Comparison of ENCODE assay signal across 11 cellular contexts in the genomic region with DNA sequence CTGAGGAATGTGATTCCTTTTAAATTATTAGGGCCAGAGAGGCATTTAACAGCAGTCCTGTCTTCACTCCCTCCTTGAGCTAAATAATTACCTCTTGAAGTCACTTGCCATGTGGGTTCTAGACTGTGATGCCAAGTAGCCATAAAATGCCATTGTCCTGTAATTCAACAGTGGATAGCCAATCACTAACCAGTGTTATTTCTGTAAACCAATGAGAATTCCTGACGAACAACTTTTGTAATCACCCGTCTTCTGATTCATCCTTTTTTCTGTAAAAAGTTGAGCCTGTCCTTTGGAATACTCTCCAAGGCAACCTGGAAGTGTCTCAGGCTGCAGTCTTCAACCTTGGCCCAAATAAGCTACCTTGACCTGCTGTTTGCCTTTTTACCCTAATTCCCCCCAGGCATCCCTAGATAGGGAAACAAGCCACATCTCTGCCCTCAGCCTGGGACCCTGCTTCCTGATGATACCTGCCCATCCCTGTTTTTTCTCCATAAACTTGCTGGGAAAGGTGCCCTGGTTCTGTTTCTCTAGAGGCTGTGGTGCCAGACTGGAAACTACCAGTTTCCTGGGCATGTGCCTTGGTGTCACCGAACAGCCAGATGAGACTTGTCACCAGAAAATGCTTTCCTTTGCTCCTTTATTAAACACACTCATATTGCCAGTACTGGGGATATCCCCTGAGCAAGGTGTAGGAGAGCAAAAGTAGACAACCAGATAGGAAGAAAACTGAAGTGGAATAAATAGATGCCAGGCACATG. TPM values are rescaled to one million over a fixed set of nuclear protein-coding genes. Genes with fewer than 3 reads are reported as not detected.
A peak's percentile ranks its signal among the peaks of the same experiment; 100 is the strongest.
DNase-seq lines count a peak whose midpoint lies in the region; ATAC-seq, FAIRE-seq and TF ChIP-seq lines count a peak whose summit lies in the region.
"Had no signal": no experiment of that assay in that cellular context is flagged by ENCODE, and none has a peak within 500 bp of the region (broad histone marks: within the 10 kb centered on the region; RNA-seq: fewer than 3 reads in every experiment).

No MANE protein-coding gene starts in this region.

- H3K18ac ChIP-seq in neuronal stem cell (ENCODE audit: low read length) = no peak overlapping the region

- H2AFZ ChIP-seq in GM12878 (ENCODE audit: control insufficient read depth, low read depth, low read length) = no peak overlapping the region
- H2AFZ ChIP-seq in neuronal stem cell (ENCODE audit: low read length) = no peak overlapping the region

- CTCF ChIA-PET in GM12878 (lab: Yijun Ruan, JAX) = interaction anchor here (0.6 to 5.0 kb wide), 5 partner anchors 11 to 187 kb away, joined by 3 to 22 read pairs (median 3); no protein-coding TSS in a partner anchor

- no peaks in the 10 kb centered on the region for H3K9me3 Mint-ChIP-seq in CD4-positive, CD25-positive, alpha-beta regulatory T cell
- no peaks in the 10 kb centered on the region for H3K9me3 Mint-ChIP-seq in HFFc6
- H3K9me3 Mint-ChIP-seq in natural killer cell treated with Interleukin-12 subunit alpha and Interleukin-12 subunit beta and Interleukin-15 and Interleukin-18, amount 100 ng/mL, for 72 hours = no peaks in the 10 kb centered on the region

- no peaks in the 10 kb centered on the region; the same call in 1 of the 2 replicates for H4K20me1 ChIP-seq in GM12878 (ENCODE audit: control insufficient read depth, insufficient read depth)

- TF ChIP-seq POLR2A in GM12878 (IDR thresholded peaks at IDR 0.05; ENCODE audit: low read depth, low read length) = no peak

- POLR2A ChIA-PET in GM12878 (lab: Charles Lee) = interaction anchor here (0.6 to 1.8 kb wide), 6 partner anchors 14 to 224 kb away, joined by 4 to 6 read pairs (median 5); no protein-coding TSS in a partner anchor

- H3K23ac ChIP-seq in neuronal stem cell (ENCODE audit: low read depth, low read length, poor library complexity) = no peak overlapping the region

- H3K14ac ChIP-seq in neuronal stem cell (ENCODE audit: low read length) = no peak overlapping the region

- H3K27ac Mint-ChIP-seq in CD4-positive, CD25-positive, alpha-beta regulatory T cell = peak overlapping the region; percentile 53 to 88 (median 60)
- H3K27ac Mint-ChIP-seq in HFFc6 = peak overlapping the region; percentile 57
- peak overlapping the region; percentile 53 to 56 for H3K27ac Mint-ChIP-seq in natural killer cell treated with Interleukin-12 subunit alpha and Interleukin-12 subunit beta and Interleukin-15 and Interleukin-18, amount 100 ng/mL, for 72 hours

- H3K79me2 ChIP-seq in GM12878 (ENCODE audit: control insufficient read depth, insufficient read depth, low read length) = no peaks in the 10 kb centered on the region; the same call in none of the 2 replicates

- intact Hi-C loops in GM12878 (cut with micrococcal nuclease; ENCODE audit: unreplicated experiment) = no loop called here

- peaks cover 70% of the 10 kb centered on the region for H3K36me3 ChIP-seq in CD4-positive, CD25-positive, alpha-beta regulatory T cell (ENCODE audit: control insufficient read depth, insufficient read depth, low read length)
- peaks cover 12 to 37% of the 10 kb centered on the region in 2 experiments for H3K36me3 ChIP-seq in GM12878 (ENCODE audit: control insufficient read depth in 2 of 2, insufficient read depth in 2 of 2, low read length in 1 of 2)
- peaks cover 26 to 89% of the 10 kb centered on the region in 2 donors for H3K36me3 ChIP-seq in neuronal stem cell (replicated peaks in 1 of 2; ENCODE audit: control insufficient read depth in 2 of 2, insufficient read depth in 2 of 2, low read length in 2 of 2)

- RAD21 ChIA-PET in GM12878 (lab: Charles Lee; ENCODE audit: unreplicated experiment) = interaction anchor here (0.6 to 1.2 kb wide), 4 partner anchors 62 to 315 kb away, joined by 3 to 5 read pairs (median 3); no protein-coding TSS in a partner anchor

- no peaks in the 10 kb centered on the region for H3K27me3 ChIP-seq in CD4-positive, CD25-positive, alpha-beta regulatory T cell (ENCODE audit: control insufficient read depth, insufficient read depth, low read length)
- no peaks in the 10 kb centered on the region for H3K27me3 ChIP-seq in GM12878 (replicated peaks in 1 of 2; ENCODE audit: control insufficient read depth in 2 of 2, insufficient read depth in 2 of 2, low read length in 1 of 2)
- no peaks in the 10 kb centered on the region for H3K27me3 ChIP-seq in neuronal stem cell (ENCODE audit: control insufficient read depth in 3 of 3, insufficient read depth in 3 of 3, low read depth in 1 of 3, low read length in 3 of 3)

- BruUV-seq in GM12878 (replicated peaks; lab: Mats Ljungman, UMichigan) = no TSS peak

- no peak overlapping the region for H4K91ac ChIP-seq in neuronal stem cell (ENCODE audit: low read depth, low read length, poor library complexity)

- no peaks in the 10 kb centered on the region for H3K9me3 ChIP-seq in CD4-positive, CD25-positive, alpha-beta regulatory T cell (ENCODE audit: control insufficient read depth in 2 of 2, low read length in 2 of 2)
- H3K9me3 ChIP-seq in GM12878 (replicated peaks; ENCODE audit: control insufficient read depth, insufficient read depth, low read length) (no peaks in the 10 kb centered on the region), neuronal stem cell (replicated peaks in 1 of 2; ENCODE audit: control insufficient read depth in 2 of 2, insufficient read depth in 1 of 2, low read depth in 1 of 2, low read length in 2 of 2) (no peaks in the 10 kb centered on the region)

- H3K4me1 ChIP-seq in CD4-positive, CD25-positive, alpha-beta regulatory T cell (ENCODE audit: control insufficient read depth, insufficient read depth, low read length, poor library complexity, severe bottlenecking) = peaks cover 7% of the 10 kb centered on the region
- H3K4me1 ChIP-seq in GM12878 (ENCODE audit: control insufficient read depth, insufficient read depth, low read length) (no peaks in the 10 kb centered on the region), neuronal stem cell (ENCODE audit: control insufficient read depth in 2 of 2, insufficient read depth in 1 of 2, low read depth in 1 of 2, low read length in 2 of 2) (no peaks in the 10 kb centered on the region)

- in situ Hi-C loops in GM12878 (cut with MboI) = no loop called here

- H2AK5ac ChIP-seq in neuronal stem cell (ENCODE audit: low read depth, low read length) = no peak overlapping the region

- no peak for FAIRE-seq in GM12878 (lab: Jason Lieb, UNC)

- WGBS in GM12878 (ENCODE audit: insufficient coverage, insufficient replicate concordance, low lambda C conversion rate, missing lambda C conversion rate) = 94% methylated on average over 3 of the region's 3 CpGs
- WGBS in neuronal stem cell (ENCODE audit: extremely low coverage in 2 of 2, insufficient read length in 2 of 2, insufficient replicate concordance in 1 of 2), 2 donors = no CpG with 5 or more reads among the region's 3 CpGs

- H3K9ac ChIP-seq in GM12878 (ENCODE audit: control insufficient read depth, insufficient read depth, low read length) (no peak overlapping the region), neuronal stem cell (ENCODE audit: low read depth, low read length, poor library complexity) (no peak overlapping the region)

- no peak overlapping the region for H3K4me3 ChIP-seq in CD4-positive, CD25-positive, alpha-beta regulatory T cell (ENCODE audit: low read depth, low read length)
- H3K4me3 ChIP-seq in GM12878 (no peak overlapping the region), neuronal stem cell (ENCODE audit: low read length in 2 of 2) (no peak overlapping the region)

- TF ChIP-seq CTCF in HFFc6 (IDR thresholded peaks at IDR 0.05) (no peak), GM12878 (IDR thresholded peaks at IDR 0.05 in 2 of 3, conservative IDR thresholded peaks at IDR 0.05 in 1 of 3; ENCODE audit: control insufficient read depth in 2 of 3, extremely low read depth in 1 of 3, insufficient read depth in 1 of 3, low read depth in 3 of 3, low read length in 3 of 3) (no peak)

- no peak for TF ChIP-seq RAD21 in GM12878 (IDR thresholded peaks at IDR 0.05; ENCODE audit: insufficient read depth, low read depth, low read length)

- no peaks in the 10 kb centered on the region for H3K27me3 Mint-ChIP-seq in CD4-positive, CD25-positive, alpha-beta regulatory T cell
- peaks cover 19% of the 10 kb centered on the region for H3K27me3 Mint-ChIP-seq in HFFc6 (ENCODE audit: insufficient read depth)
- H3K27me3 Mint-ChIP-seq in natural killer cell treated with Interleukin-12 subunit alpha and Interleukin-12 subunit beta and Interleukin-15 and Interleukin-18, amount 100 ng/mL, for 72 hours = no peaks in the 10 kb centered on the region

- no peak overlapping the region for H2BK12ac ChIP-seq in neuronal stem cell (ENCODE audit: low read length)

- no peak overlapping the region for H2BK5ac ChIP-seq in neuronal stem cell (ENCODE audit: low read length)

- H3K79me1 ChIP-seq in neuronal stem cell (ENCODE audit: low read depth, low read length) = no peaks in the 10 kb centered on the region

- H3K27ac ChIP-seq in CD4-positive, CD25-positive, alpha-beta regulatory T cell (ENCODE audit: insufficient read depth, low read length, poor library complexity, severe bottlenecking) = peak overlapping the region; percentile 49
- H3K27ac ChIP-seq in GM12878 (ENCODE audit: control insufficient read depth, insufficient read depth) (no peak overlapping the region), neuronal stem cell (replicated peaks; ENCODE audit: low read length) (no peak overlapping the region)

- DNase-seq in CD4-positive, CD25-positive, alpha-beta regulatory T cell = no peak
- peak; percentile 57 for DNase-seq in HFFc6
- DNase-seq in GM12878 (ENCODE audit: low read depth, low spot score) = no peak
- DNase-seq in natural killer cell treated with Interleukin-12 subunit alpha and Interleukin-12 subunit beta and Interleukin-15 and Interleukin-18, amount 100 ng/mL, for 72 hours (ENCODE audit: low spot score) = no peak
- no peak for DNase-seq in neuronal stem cell (ENCODE audit: low spot score)
- no peak for DNase-seq in stimulated activated CD4-positive, alpha-beta T cell treated with anti-CD3 and anti-CD28 coated beads, Interleukin-12 subunit alpha, Interleukin-12 subunit beta, amount 100 ng/mL, for 4 hours
- no peak for DNase-seq in SKM-1 treated with dmso at 0.1 percent for 144 hours (lab: John Stamatoyannopoulos, UW; ENCODE audit: unreplicated experiment)
- DNase-seq: NCI-H1417 treated with DMSO at 0.1 percent for 48 hours; stimulated activated CD4-positive, alpha-beta T cell treated with anti-CD3 and anti-CD28 coated beads, Interleukin-15, amount 100 ng/mL, for 24 hours; stimulated activated naive CD4-positive, alpha-beta T cell had no signal

- no peak overlapping the region for H2BK15ac ChIP-seq in neuronal stem cell (ENCODE audit: low read length)

- peak overlapping the region in 1 of 4 donors; percentile 4 for H3K4me3 Mint-ChIP-seq in CD4-positive, CD25-positive, alpha-beta regulatory T cell
- H3K4me3 Mint-ChIP-seq in HFFc6 = no peak overlapping the region
- no peak overlapping the region for H3K4me3 Mint-ChIP-seq in natural killer cell treated with Interleukin-12 subunit alpha and Interleukin-12 subunit beta and Interleukin-15 and Interleukin-18, amount 100 ng/mL, for 72 hours

- H2BK120ac ChIP-seq in neuronal stem cell (ENCODE audit: low read depth, low read length) = no peak overlapping the region

- H3K4me1 Mint-ChIP-seq in CD4-positive, CD25-positive, alpha-beta regulatory T cell = peaks cover 23 to 61% (median 45%) of the 10 kb centered on the region in 4 donors
- H3K4me1 Mint-ChIP-seq in HFFc6 (ENCODE audit: low read depth) = peaks cover 36% of the 10 kb centered on the region
- peaks cover 34 to 47% of the 10 kb centered on the region in 2 donors for H3K4me1 Mint-ChIP-seq in natural killer cell treated with Interleukin-12 subunit alpha and Interleukin-12 subunit beta and Interleukin-15 and Interleukin-18, amount 100 ng/mL, for 72 hours (ENCODE audit: low read depth in 2 of 2)

- SMC1A ChIA-PET in GM12878 (lab: Charles Lee; ENCODE audit: uncharacterized antibody, unreplicated experiment) = interaction anchor here (1.6 to 5.2 kb wide), 5 partner anchors 12 to 172 kb away, joined by 5 to 50 read pairs (median 8); no protein-coding TSS in a partner anchor

- no peak overlapping the region for H3K4ac ChIP-seq in neuronal stem cell (ENCODE audit: low read length)

- H3K4me2 ChIP-seq in GM12878 (ENCODE audit: control insufficient read depth, insufficient read depth) (no peak overlapping the region), neuronal stem cell (ENCODE audit: insufficient read depth, low read length, poor library complexity, severe bottlenecking) (no peak overlapping the region)

- no peak for ATAC-seq in CD4-positive, CD25-positive, alpha-beta regulatory T cell (ENCODE audit: low read depth in 2 of 2)
- ATAC-seq in GM12878 (0 out of 3 replicates have a peak, but pooled peaks have one; percentile 11), HG02973 (IDR thresholded peaks at IDR 0.05; ENCODE audit: unreplicated experiment) (no peak)
- no peak for ATAC-seq in natural killer cell treated with Interleukin-12 subunit alpha and Interleukin-12 subunit beta and Interleukin-15 and Interleukin-18, amount 100 ng/mL, for 72 hours

- TF ChIP-seq EP300 in GM12878 (IDR thresholded peaks at IDR 0.05; ENCODE audit: borderline replicate concordance in 1 of 2, control insufficient read depth in 1 of 2, low read depth in 2 of 2, low read length in 2 of 2) = no peak

- no peak overlapping the region for H4K8ac ChIP-seq in neuronal stem cell (ENCODE audit: low read depth, low read length)

- peaks cover 58% of the 10 kb centered on the region for H3K36me3 Mint-ChIP-seq in CD4-positive, CD25-positive, alpha-beta regulatory T cell
- H3K36me3 Mint-ChIP-seq in HFFc6 (ENCODE audit: low read depth) = peaks cover 46% of the 10 kb centered on the region
- H3K36me3 Mint-ChIP-seq in natural killer cell treated with Interleukin-12 subunit alpha and Interleukin-12 subunit beta and Interleukin-15 and Interleukin-18, amount 100 ng/mL, for 72 hours = peaks cover 22% of the 10 kb centered on the region

RNA-seq across cellular contexts. Expression of a gene that starts 16.6 kb away (rescaled TPM):
- total RNA-seq in CD4-positive, CD25-positive, alpha-beta regulatory T cell = 731 TPM
- 100 to 1,000 TPM; 398 to 433 (median 407) TPM for polyA plus RNA-seq in CD4-positive, CD25-positive, alpha-beta regulatory T cell
- total RNA-seq in HFFc6 (2021; fragmentation: NEBNext Ultra II Directional; extraction: Animal tissue kit (Norgen Biotek cat#: 25700)) = 100 to 1,000 TPM; 257 to 368 (median 330) TPM
- total RNA-seq in GM12878 (2013; cell fraction: nucleolus; rRNA removed) = 206 and 241 TPM in 2 replicates
- total RNA-seq in GM12878 (2014; rRNA removed) (195 and 229 TPM in 2 replicates), GM12878 (2014; rRNA removed; fragmentation: Illumina TruSeq; extraction: Trizol) (240 and 256 TPM in 2 replicates), GM12878 (2021) (456 and 467 TPM in 2 replicates)
- 111 TPM for polyA plus RNA-seq in GM12878 (2011; ENCODE audit: low read depth)
- polyA plus RNA-seq in GM12878 (2011; rRNA removed) (499 and 606 TPM in 2 replicates), GM12878 (2014; fragmentation: Illumina TruSeq; extraction: Trizol) (314 and 338 TPM in 2 replicates), GM12878 (2014; fragmentation: Nextera tagmentation; extraction: Ambion mirVana) (1,000 to 10,000 TPM in 1 of 2 experiments, 100 to 1,000 TPM in 1; 971 to 1,377 TPM), GM12878 (2014; rRNA removed) (482 and 486 TPM in 2 replicates), GM12878 (2016; fragmentation: Nextera tagmentation; extraction: Ambion mirVana) (100 to 1,000 TPM; 569 to 577 TPM)
- 365 and 371 TPM in 2 replicates for polyA plus RNA-seq in GM12878 (2011; cell fraction: cytosol; rRNA removed)
- polyA plus RNA-seq in GM12878 (2011; cell fraction: nucleus; rRNA removed) = 363 and 479 TPM in 2 replicates
- polyA plus RNA-seq in GM12878 (2012) = 225 and 308 TPM in 2 replicates
- 211 and 244 TPM in 2 replicates for polyA minus RNA-seq in GM12878 (2011; rRNA and poly(A)+ RNA removed)
- 69.4 and 86.1 TPM in 2 replicates for polyA minus RNA-seq in GM12878 (2011; cell fraction: cytosol; rRNA and poly(A)+ RNA removed)
- polyA minus RNA-seq in GM12878 (2011; cell fraction: nucleus; rRNA and poly(A)+ RNA removed) = 133 and 210 TPM in 2 replicates
- total RNA-seq in natural killer cell treated with Interleukin-12 subunit alpha and Interleukin-12 subunit beta and Interleukin-15 and Interleukin-18, amount 100 ng/mL, for 72 hours = 100 to 1,000 TPM; 455 to 498 TPM
- 276 TPM for polyA plus RNA-seq in neuronal stem cell (2013, experiment 1 of 2)
- polyA plus RNA-seq in neuronal stem cell (2013, experiment 2 of 2) = 284 TPM
